8 cellular contexts compared by ENCODE assay signal in genomic region chr17:45060382-45060823, GRCh38. TPM values are rescaled to one million over a fixed set of nuclear protein-coding genes. Genes with fewer than 3 reads are reported as not detected.
DNase-seq lines count a peak whose midpoint lies in the region; ATAC-seq, FAIRE-seq and TF ChIP-seq lines count a peak whose summit lies in the region.

No MANE protein-coding gene starts in this region.

- H3K36me3 Mint-ChIP-seq in astrocyte (ENCODE audit: low read depth, unreplicated experiment): peaks cover 1% of the 10 kb centered on the region

- peak overlapping the region; percentile 75 for H3K27ac ChIP-seq in astrocyte (ENCODE audit: low read depth, low read length)
- peak overlapping the region; percentile 85 for H3K27ac ChIP-seq in temporal lobe (ENCODE audit: low read depth, low read length)

- no peaks in the 10 kb centered on the region for H3K9me3 Mint-ChIP-seq in astrocyte (ENCODE audit: unreplicated experiment)

- H3K27me3 Mint-ChIP-seq in astrocyte (ENCODE audit: low read depth, unreplicated experiment): no peaks in the 10 kb centered on the region

- H3K4me1 ChIP-seq in astrocyte (ENCODE audit: insufficient read depth, low read length): peaks cover 9% of the 10 kb centered on the region

- peak overlapping the region; percentile 81 for H2AFZ ChIP-seq in astrocyte (ENCODE audit: low read depth, low read length)

- H3K4me3 Mint-ChIP-seq in astrocyte (ENCODE audit: unreplicated experiment): peak overlapping the region; percentile 99

- peak overlapping the region; percentile 87 for H3K27ac Mint-ChIP-seq in astrocyte (ENCODE audit: unreplicated experiment)

- H3K79me2 ChIP-seq in astrocyte (ENCODE audit: insufficient read depth, low read length): peaks cover 64% of the 10 kb centered on the region

- intact Hi-C loops in Right ventricle myocardium inferior (cut with DNase I) (loop anchor here (5.0 kb wide), 1 partner anchor 72 kb away; the partner anchor contains the start of gene PLCD3), cardiac septum (cut with DNase I) (no loop called here), left colon (cut with DNase I, micrococcal nuclease) (no loop called here)

- peaks cover 23% of the 10 kb centered on the region for H4K20me1 ChIP-seq in astrocyte (ENCODE audit: insufficient read depth, low read length)

- no peak for TF ChIP-seq CTCF in astrocyte (IDR thresholded peaks at IDR 0.05; ENCODE audit: insufficient read depth, low read depth, low read length)

- no peaks in the 10 kb centered on the region for H3K36me3 ChIP-seq in astrocyte (ENCODE audit: insufficient read depth, low read length)

- peaks cover 10% of the 10 kb centered on the region for H3K4me1 Mint-ChIP-seq in astrocyte (ENCODE audit: low read depth, unreplicated experiment)

- ATAC-seq in Right ventricle myocardium inferior (peak; percentile 14), left colon (peak; percentile 1), HG03469 (IDR thresholded peaks at IDR 0.05; ENCODE audit: unreplicated experiment) (no peak), HG02870 (IDR thresholded peaks at IDR 0.05; ENCODE audit: unreplicated experiment) (no peak)

- H3K9ac ChIP-seq in astrocyte (ENCODE audit: low read length): peak overlapping the region; percentile 99

- H3K4me3 ChIP-seq in astrocyte (ENCODE audit: insufficient read depth, low read depth, low read length): peak overlapping the region; percentile 98

- FAIRE-seq in astrocyte (lab: Jason Lieb, UNC): no peak

- DNase-seq in Right ventricle myocardium inferior (ENCODE audit: missing footprints): no peak
- DNase-seq in cardiac septum (ENCODE audit: low spot score): no peak
- no peak for DNase-seq in astrocyte (ENCODE audit: low read depth)
- no peak for DNase-seq in left colon
- DNase-seq in NCI-H1417 treated with DMSO at 0.1 percent for 48 hours (lab: John Stamatoyannopoulos, UW): no peak

- peak overlapping the region; percentile 82 for H3K4me2 ChIP-seq in astrocyte (ENCODE audit: low read length)

- H3K9me3 ChIP-seq in astrocyte (ENCODE audit: insufficient read depth, low read depth, low read length): no peaks in the 10 kb centered on the region

- no peaks in the 10 kb centered on the region for H3K27me3 ChIP-seq in astrocyte (ENCODE audit: insufficient read depth, low read length)

RNA-seq across cellular contexts. Expression of gene NMT1, which starts 0.7 kb away (rescaled TPM):
- total RNA-seq in Right ventricle myocardium inferior: 96.0 TPM
- 74.8 TPM for total RNA-seq in cardiac septum
- 114 and 130 TPM in 2 replicates for total RNA-seq in astrocyte
- 10 to 100 TPM; 48.2 to 69.5 TPM for total RNA-seq in left colon
- 26.8 TPM for total RNA-seq in temporal lobe

RNA-seq across cellular contexts. Expression of gene DCAKD, which starts 9.0 kb away (rescaled TPM):
- total RNA-seq in Right ventricle myocardium inferior (24.2 TPM), cardiac septum (32.1 TPM), astrocyte (34.8 and 43.3 TPM in 2 replicates), left colon (10 to 100 TPM; 25.7 to 28.1 TPM), temporal lobe (36.4 TPM)

Comparison
In these comparisons a context has a peak if more than half of its experiments do, and no peak if none do; other contexts are left out.
1. ATAC-seq: peak in Right ventricle myocardium inferior (single experiment) and left colon (single experiment); none in HG03469 (single experiment) and HG02870 (single experiment).